In the genomic region with DNA sequence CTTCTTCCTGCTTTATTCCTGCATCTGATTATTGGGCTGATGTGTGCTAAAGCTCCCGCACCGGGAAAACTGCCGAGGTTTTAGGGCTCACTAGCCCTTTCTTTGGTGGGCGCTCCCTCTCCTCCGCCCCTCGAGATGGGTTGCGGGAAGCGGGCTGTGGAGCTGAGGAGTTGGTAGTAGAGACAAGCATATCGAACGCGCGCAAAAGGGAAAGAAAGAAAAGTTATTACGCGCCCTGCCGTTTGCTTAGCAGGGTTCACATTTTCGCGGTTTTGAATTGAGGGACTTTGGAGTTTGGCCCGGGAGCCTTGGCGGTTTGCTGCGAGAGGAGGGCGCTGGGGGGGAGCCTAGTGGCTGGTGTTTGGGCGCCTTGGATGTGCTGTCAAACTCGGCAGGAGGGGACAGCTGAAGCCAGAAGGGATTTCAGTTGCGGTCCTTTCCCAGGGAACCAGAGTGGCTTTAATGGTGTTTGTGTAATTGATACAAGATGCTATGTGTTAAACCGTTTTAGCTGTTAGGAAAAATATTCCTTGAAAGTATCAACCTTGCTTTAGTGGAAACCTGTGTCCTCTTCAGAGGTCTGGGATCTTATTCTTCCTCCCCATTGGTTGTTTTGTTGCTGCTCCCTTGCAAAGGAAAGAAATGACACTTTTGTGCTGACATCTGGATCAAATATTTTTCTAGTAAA, we compare ENCODE assay signal across 1 cellular context.
TF ChIP-seq lines count a peak whose summit lies in the region.

No MANE protein-coding gene starts in this region.

TF ChIP-seq in HepG2, 621 proteins besides CTCF, POLR2A, EP300 and RAD21 (continued from another document and continues in another):
- TF ChIP-seq ZNF781 (CRISPR knock-in tag; IDR thresholded peaks at IDR 0.05; ENCODE audit: borderline replicate concordance, not compliant biosample characterization) (peak; percentile 32), ZMYM4 (CRISPR knock-in tag; IDR thresholded peaks at IDR 0.05) (peak; percentile 66), RBAK (CRISPR knock-in tag; IDR thresholded peaks at IDR 0.05) (peak; percentile 36; the same call in 1 of the 2 replicates), ZNF605 (CRISPR knock-in tag; IDR thresholded peaks at IDR 0.05) (peak; percentile 27; the same call in 1 of the 2 replicates), ZSCAN30 (CRISPR knock-in tag; IDR thresholded peaks at IDR 0.05) (no peak), STAT5B (CRISPR knock-in tag; IDR thresholded peaks at IDR 0.05) (no peak), ZNF761 (CRISPR knock-in tag; conservative IDR thresholded peaks at IDR 0.05) (peak; percentile 72; the same call in 1 of the 2 replicates), KAT7 (CRISPR knock-in tag; IDR thresholded peaks at IDR 0.05; ENCODE audit: borderline replicate concordance) (no peak), ZNF230 (CRISPR knock-in tag; IDR thresholded peaks at IDR 0.05) (no peak), SOX6 (IDR thresholded peaks at IDR 0.05) (no peak), SOX6 (CRISPR knock-in tag; IDR thresholded peaks at IDR 0.05) (peak; percentile 52; the same call in 1 of the 2 replicates), KDM2A (CRISPR knock-in tag; IDR thresholded peaks at IDR 0.05; ENCODE audit: borderline replicate concordance, low read depth) (peak; percentile 50; the same call in 1 of the 2 replicates), SAP130 (CRISPR knock-in tag; IDR thresholded peaks at IDR 0.05; ENCODE audit: low read depth) (peak; percentile 75), ZSCAN31 (CRISPR knock-in tag; IDR thresholded peaks at IDR 0.05; ENCODE audit: low read depth) (0 out of 2 replicates have a peak, but pooled peaks have one; percentile 15), MTA1 (CRISPR knock-in tag; IDR thresholded peaks at IDR 0.05; ENCODE audit: borderline replicate concordance) (peak; percentile 62), CREM (IDR thresholded peaks at IDR 0.05) (peak; percentile 39; the same call in 1 of the 2 replicates), CREM (CRISPR knock-in tag; IDR thresholded peaks at IDR 0.05) (no peak), ZNF749 (CRISPR knock-in tag; IDR thresholded peaks at IDR 0.05; ENCODE audit: borderline replicate concordance) (no peak), ZMYM3 (CRISPR knock-in tag; IDR thresholded peaks at IDR 0.05) (peak; percentile 45), SIX4 (CRISPR knock-in tag; IDR thresholded peaks at IDR 0.05) (no peak), BRD4 (CRISPR knock-in tag; IDR thresholded peaks at IDR 0.05) (peak; percentile 40; the same call in 1 of the 2 replicates), SRY (CRISPR knock-in tag; IDR thresholded peaks at IDR 0.05) (no peak), ZNF557 (CRISPR knock-in tag; IDR thresholded peaks at IDR 0.05) (0 out of 2 replicates have a peak, but pooled peaks have one; percentile 29), MED1 (CRISPR knock-in tag; IDR thresholded peaks at IDR 0.05) (peak; percentile 62), CHD4 (IDR thresholded peaks at IDR 0.05; ENCODE audit: borderline replicate concordance, low read length) (no peak), SIN3A (IDR thresholded peaks at IDR 0.05; ENCODE audit: borderline replicate concordance, low read depth, low read length) (peak; percentile 44; the same call in 1 of the 2 replicates), PHF21A (CRISPR knock-in tag; IDR thresholded peaks at IDR 0.05) (peak; percentile 49; the same call in 1 of the 2 replicates), KLF16 (CRISPR knock-in tag; IDR thresholded peaks at IDR 0.05) (peak in 1 of 2 experiments; percentile 17; a peak in 1 of 4 replicates), XBP1 (CRISPR knock-in tag; IDR thresholded peaks at IDR 0.05) (no peak), KDM4B (CRISPR knock-in tag; IDR thresholded peaks at IDR 0.05) (0 out of 2 replicates have a peak, but pooled peaks have one; percentile 38), MXI1 (IDR thresholded peaks at IDR 0.05; ENCODE audit: borderline replicate concordance, low read depth, low read length) (peak; percentile 36; the same call in 1 of the 3 replicates), ZFY (CRISPR knock-in tag; IDR thresholded peaks at IDR 0.05) (0 out of 2 replicates have a peak, but pooled peaks have one; percentile 31), IRF2 (CRISPR knock-in tag; IDR thresholded peaks at IDR 0.05) (peak; percentile 49; the same call in 1 of the 2 replicates), PRMT3 (CRISPR knock-in tag; IDR thresholded peaks at IDR 0.05; ENCODE audit: borderline replicate concordance, low read depth) (no peak)
- TF ChIP-seq, protein P1, sequence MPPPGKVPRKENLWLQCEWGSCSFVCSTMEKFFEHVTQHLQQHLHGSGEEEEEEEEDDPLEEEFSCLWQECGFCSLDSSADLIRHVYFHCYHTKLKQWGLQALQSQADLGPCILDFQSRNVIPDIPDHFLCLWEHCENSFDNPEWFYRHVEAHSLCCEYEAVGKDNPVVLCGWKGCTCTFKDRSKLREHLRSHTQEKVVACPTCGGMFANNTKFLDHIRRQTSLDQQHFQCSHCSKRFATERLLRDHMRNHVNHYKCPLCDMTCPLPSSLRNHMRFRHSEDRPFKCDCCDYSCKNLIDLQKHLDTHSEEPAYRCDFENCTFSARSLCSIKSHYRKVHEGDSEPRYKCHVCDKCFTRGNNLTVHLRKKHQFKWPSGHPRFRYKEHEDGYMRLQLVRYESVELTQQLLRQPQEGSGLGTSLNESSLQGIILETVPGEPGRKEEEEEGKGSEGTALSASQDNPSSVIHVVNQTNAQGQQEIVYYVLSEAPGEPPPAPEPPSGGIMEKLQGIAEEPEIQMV (CRISPR knock-in tag; IDR thresholded peaks at IDR 0.05; ENCODE audit: low read depth): no peak
- TF ChIP-seq, protein P2, sequence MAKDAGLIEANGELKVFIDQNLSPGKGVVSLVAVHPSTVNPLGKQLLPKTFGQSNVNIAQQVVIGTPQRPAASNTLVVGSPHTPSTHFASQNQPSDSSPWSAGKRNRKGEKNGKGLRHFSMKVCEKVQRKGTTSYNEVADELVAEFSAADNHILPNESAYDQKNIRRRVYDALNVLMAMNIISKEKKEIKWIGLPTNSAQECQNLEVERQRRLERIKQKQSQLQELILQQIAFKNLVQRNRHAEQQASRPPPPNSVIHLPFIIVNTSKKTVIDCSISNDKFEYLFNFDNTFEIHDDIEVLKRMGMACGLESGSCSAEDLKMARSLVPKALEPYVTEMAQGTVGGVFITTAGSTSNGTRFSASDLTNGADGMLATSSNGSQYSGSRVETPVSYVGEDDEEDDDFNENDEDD (CRISPR knock-in tag; IDR thresholded peaks at IDR 0.05; ENCODE audit: borderline replicate concordance): peak; percentile 72; the same call in 1 of the 2 replicates
- TF ChIP-seq, protein P3, sequence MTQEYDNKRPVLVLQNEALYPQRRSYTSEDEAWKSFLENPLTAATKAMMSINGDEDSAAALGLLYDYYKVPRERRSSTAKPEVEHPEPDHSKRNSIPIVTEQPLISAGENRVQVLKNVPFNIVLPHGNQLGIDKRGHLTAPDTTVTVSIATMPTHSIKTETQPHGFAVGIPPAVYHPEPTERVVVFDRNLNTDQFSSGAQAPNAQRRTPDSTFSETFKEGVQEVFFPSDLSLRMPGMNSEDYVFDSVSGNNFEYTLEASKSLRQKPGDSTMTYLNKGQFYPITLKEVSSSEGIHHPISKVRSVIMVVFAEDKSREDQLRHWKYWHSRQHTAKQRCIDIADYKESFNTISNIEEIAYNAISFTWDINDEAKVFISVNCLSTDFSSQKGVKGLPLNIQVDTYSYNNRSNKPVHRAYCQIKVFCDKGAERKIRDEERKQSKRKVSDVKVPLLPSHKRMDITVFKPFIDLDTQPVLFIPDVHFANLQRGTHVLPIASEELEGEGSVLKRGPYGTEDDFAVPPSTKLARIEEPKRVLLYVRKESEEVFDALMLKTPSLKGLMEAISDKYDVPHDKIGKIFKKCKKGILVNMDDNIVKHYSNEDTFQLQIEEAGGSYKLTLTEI (CRISPR knock-in tag; conservative IDR thresholded peaks at IDR 0.05): no peak
- TF ChIP-seq, protein P4, sequence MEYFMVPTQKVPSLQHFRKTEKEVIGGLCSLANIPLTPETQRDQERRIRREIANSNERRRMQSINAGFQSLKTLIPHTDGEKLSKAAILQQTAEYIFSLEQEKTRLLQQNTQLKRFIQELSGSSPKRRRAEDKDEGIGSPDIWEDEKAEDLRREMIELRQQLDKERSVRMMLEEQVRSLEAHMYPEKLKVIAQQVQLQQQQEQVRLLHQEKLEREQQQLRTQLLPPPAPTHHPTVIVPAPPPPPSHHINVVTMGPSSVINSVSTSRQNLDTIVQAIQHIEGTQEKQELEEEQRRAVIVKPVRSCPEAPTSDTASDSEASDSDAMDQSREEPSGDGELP (IDR thresholded peaks at IDR 0.05; ENCODE audit: borderline replicate concordance, low read depth): peak; percentile 60
- TF ChIP-seq, protein P5, sequence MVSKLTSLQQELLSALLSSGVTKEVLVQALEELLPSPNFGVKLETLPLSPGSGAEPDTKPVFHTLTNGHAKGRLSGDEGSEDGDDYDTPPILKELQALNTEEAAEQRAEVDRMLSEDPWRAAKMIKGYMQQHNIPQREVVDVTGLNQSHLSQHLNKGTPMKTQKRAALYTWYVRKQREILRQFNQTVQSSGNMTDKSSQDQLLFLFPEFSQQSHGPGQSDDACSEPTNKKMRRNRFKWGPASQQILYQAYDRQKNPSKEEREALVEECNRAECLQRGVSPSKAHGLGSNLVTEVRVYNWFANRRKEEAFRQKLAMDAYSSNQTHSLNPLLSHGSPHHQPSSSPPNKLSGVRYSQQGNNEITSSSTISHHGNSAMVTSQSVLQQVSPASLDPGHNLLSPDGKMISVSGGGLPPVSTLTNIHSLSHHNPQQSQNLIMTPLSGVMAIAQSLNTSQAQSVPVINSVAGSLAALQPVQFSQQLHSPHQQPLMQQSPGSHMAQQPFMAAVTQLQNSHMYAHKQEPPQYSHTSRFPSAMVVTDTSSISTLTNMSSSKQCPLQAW (CRISPR knock-in tag; IDR thresholded peaks at IDR 0.05): peak; percentile 25; the same call in 1 of the 2 replicates
- TF ChIP-seq, protein P6, sequence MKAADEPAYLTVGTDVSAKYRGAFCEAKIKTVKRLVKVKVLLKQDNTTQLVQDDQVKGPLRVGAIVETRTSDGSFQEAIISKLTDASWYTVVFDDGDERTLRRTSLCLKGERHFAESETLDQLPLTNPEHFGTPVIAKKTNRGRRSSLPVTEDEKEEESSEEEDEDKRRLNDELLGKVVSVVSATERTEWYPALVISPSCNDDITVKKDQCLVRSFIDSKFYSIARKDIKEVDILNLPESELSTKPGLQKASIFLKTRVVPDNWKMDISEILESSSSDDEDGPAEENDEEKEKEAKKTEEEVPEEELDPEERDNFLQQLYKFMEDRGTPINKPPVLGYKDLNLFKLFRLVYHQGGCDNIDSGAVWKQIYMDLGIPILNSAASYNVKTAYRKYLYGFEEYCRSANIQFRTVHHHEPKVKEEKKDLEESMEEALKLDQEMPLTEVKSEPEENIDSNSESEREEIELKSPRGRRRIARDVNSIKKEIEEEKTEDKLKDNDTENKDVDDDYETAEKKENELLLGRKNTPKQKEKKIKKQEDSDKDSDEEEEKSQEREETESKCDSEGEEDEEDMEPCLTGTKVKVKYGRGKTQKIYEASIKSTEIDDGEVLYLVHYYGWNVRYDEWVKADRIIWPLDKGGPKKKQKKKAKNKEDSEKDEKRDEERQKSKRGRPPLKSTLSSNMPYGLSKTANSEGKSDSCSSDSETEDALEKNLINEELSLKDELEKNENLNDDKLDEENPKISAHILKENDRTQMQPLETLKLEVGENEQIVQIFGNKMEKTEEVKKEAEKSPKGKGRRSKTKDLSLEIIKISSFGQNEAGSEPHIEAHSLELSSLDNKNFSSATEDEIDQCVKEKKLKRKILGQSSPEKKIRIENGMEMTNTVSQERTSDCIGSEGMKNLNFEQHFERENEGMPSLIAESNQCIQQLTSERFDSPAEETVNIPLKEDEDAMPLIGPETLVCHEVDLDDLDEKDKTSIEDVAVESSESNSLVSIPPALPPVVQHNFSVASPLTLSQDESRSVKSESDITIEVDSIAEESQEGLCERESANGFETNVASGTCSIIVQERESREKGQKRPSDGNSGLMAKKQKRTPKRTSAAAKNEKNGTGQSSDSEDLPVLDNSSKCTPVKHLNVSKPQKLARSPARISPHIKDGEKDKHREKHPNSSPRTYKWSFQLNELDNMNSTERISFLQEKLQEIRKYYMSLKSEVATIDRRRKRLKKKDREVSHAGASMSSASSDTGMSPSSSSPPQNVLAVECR (CRISPR knock-in tag; IDR thresholded peaks at IDR 0.05; ENCODE audit: borderline replicate concordance): peak; percentile 49; the same call in 1 of the 2 replicates
- TF ChIP-seq, protein P7, sequence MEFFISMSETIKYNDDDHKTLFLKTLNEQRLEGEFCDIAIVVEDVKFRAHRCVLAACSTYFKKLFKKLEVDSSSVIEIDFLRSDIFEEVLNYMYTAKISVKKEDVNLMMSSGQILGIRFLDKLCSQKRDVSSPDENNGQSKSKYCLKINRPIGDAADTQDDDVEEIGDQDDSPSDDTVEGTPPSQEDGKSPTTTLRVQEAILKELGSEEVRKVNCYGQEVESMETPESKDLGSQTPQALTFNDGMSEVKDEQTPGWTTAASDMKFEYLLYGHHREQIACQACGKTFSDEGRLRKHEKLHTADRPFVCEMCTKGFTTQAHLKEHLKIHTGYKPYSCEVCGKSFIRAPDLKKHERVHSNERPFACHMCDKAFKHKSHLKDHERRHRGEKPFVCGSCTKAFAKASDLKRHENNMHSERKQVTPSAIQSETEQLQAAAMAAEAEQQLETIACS (CRISPR knock-in tag; IDR thresholded peaks at IDR 0.05): peak; percentile 38; the same call in 1 of the 2 replicates
- TF ChIP-seq, protein P8, sequence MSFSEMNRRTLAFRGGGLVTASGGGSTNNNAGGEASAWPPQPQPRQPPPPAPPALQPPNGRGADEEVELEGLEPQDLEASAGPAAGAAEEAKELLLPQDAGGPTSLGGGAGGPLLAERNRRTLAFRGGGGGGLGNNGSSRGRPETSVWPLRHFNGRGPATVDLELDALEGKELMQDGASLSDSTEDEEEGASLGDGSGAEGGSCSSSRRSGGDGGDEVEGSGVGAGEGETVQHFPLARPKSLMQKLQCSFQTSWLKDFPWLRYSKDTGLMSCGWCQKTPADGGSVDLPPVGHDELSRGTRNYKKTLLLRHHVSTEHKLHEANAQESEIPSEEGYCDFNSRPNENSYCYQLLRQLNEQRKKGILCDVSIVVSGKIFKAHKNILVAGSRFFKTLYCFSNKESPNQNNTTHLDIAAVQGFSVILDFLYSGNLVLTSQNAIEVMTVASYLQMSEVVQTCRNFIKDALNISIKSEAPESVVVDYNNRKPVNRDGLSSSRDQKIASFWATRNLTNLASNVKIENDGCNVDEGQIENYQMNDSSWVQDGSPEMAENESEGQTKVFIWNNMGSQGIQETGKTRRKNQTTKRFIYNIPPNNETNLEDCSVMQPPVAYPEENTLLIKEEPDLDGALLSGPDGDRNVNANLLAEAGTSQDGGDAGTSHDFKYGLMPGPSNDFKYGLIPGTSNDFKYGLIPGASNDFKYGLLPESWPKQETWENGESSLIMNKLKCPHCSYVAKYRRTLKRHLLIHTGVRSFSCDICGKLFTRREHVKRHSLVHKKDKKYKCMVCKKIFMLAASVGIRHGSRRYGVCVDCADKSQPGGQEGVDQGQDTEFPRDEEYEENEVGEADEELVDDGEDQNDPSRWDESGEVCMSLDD (CRISPR knock-in tag; IDR thresholded peaks at IDR 0.05; ENCODE audit: borderline replicate concordance): peak; percentile 35; the same call in 1 of the 2 replicates
- TF ChIP-seq, protein P9, sequence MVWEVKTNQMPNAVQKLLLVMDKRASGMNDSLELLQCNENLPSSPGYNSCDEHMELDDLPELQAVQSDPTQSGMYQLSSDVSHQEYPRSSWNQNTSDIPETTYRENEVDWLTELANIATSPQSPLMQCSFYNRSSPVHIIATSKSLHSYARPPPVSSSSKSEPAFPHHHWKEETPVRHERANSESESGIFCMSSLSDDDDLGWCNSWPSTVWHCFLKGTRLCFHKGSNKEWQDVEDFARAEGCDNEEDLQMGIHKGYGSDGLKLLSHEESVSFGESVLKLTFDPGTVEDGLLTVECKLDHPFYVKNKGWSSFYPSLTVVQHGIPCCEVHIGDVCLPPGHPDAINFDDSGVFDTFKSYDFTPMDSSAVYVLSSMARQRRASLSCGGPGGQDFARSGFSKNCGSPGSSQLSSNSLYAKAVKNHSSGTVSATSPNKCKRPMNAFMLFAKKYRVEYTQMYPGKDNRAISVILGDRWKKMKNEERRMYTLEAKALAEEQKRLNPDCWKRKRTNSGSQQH (CRISPR knock-in tag; IDR thresholded peaks at IDR 0.05; ENCODE audit: low read depth): peak; percentile 18; the same call in 1 of the 2 replicates
